ENCODE assay signal across 8 cellular contexts in genomic region chr4:37686373-37687174, GRCh38. TPM values are rescaled to one million over a fixed set of nuclear protein-coding genes. Genes with fewer than 3 reads are reported as not detected.
DNase-seq lines count a peak whose midpoint lies in the region; ATAC-seq, FAIRE-seq and TF ChIP-seq lines count a peak whose summit lies in the region.

A gene with protein sequence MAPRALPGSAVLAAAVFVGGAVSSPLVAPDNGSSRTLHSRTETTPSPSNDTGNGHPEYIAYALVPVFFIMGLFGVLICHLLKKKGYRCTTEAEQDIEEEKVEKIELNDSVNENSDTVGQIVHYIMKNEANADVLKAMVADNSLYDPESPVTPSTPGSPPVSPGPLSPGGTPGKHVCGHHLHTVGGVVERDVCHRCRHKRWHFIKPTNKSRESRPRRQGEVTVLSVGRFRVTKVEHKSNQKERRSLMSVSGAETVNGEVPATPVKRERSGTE (minus strand): TSS chr4:37686376. CDS start chr4:37686287, 89 bp downstream.

- peak within 1 kb of the TSS; percentile 89 for H3K4me2 ChIP-seq in OCI-LY3 (ENCODE audit: low read length)

- H3K27ac ChIP-seq in OCI-LY3 (ENCODE audit: low read length) = no peak within 1 kb of the TSS
- H3K27ac ChIP-seq in mesodermal cell (ENCODE audit: low read depth, low read length, severe bottlenecking) = peak within 1 kb of the TSS; percentile 74

- H3K9me3 ChIP-seq in OCI-LY3 (ENCODE audit: insufficient read depth, low read length) (no peaks in the 10 kb centered on the region), mesodermal cell (ENCODE audit: control insufficient read depth, low read length) (no peaks in the 10 kb centered on the region)

- H3K4me3 ChIP-seq in OCI-LY3 (ENCODE audit: low read length) (peak within 1 kb of the TSS; percentile 82), mesodermal cell (ENCODE audit: extremely low read depth, insufficient read depth, low read length, poor library complexity, severe bottlenecking) (peak within 1 kb of the TSS; percentile 73)

- H3K79me2 ChIP-seq in OCI-LY3 (ENCODE audit: low read length) = no peaks in the 10 kb centered on the region

- FAIRE-seq in endometrium (lab: Jason Lieb, UNC) = peak; percentile 92

- peak; percentile 99 for DNase-seq in Caki2 (ENCODE audit: low read depth)
- DNase-seq in HuH-7.5 (ENCODE audit: low spot score) = peak; percentile 77
- DNase-seq in activated T-cell treated with anti-CD3 and anti-CD28 coated beads for 1 hour (ENCODE audit: low read depth) = peak; percentile 94
- DNase-seq in stimulated activated CD8-positive, alpha-beta memory T cell treated with anti-CD3 and anti-CD28 coated beads, Interleukin-15, amount 100 ng/mL, for 24 hours (ENCODE audit: low read depth) = peak; percentile 96

- peaks cover 47% of the 10 kb centered on the region for H3K27me3 ChIP-seq in OCI-LY3 (ENCODE audit: low read depth, low read length)

- 0 to 1% methylated on average over 33 to 42 of the region's 58 CpGs for WGBS in mesodermal cell (ENCODE audit: insufficient coverage in 2 of 2), 2 experiments

- H2AFZ ChIP-seq in OCI-LY3 (ENCODE audit: low read depth, low read length) = peak within 1 kb of the TSS; percentile 64

- peak; percentile 85 for ATAC-seq in GM21528 (IDR thresholded peaks at IDR 0.05; ENCODE audit: low FRiP score, unreplicated experiment)

- no peaks in the 10 kb centered on the region for H3K36me3 ChIP-seq in OCI-LY3 (replicated peaks; ENCODE audit: low read depth, low read length)
- H3K36me3 ChIP-seq in mesodermal cell (ENCODE audit: control insufficient read depth, insufficient read depth, low read length) = no peaks in the 10 kb centered on the region

- TF ChIP-seq CTCF in OCI-LY3 (IDR thresholded peaks at IDR 0.05; ENCODE audit: low read depth, low read length) = no peak

- H4K20me1 ChIP-seq in OCI-LY3 (ENCODE audit: insufficient read depth, low read length) = peaks cover 11% of the 10 kb centered on the region

- in situ Hi-C loops in Caki2 (cut with HindIII; ENCODE audit: low pct_unique_long_range_greater_than_20kb, low sequenced_read_pairs) = no loop called here

- peaks cover 24% of the 10 kb centered on the region for H3K4me1 ChIP-seq in OCI-LY3 (ENCODE audit: low read length)
- H3K4me1 ChIP-seq in mesodermal cell (ENCODE audit: control insufficient read depth, insufficient read depth, low read length, poor library complexity, severe bottlenecking) = peaks cover 11% of the 10 kb centered on the region

- peak within 1 kb of the TSS; percentile 57 for H3K9ac ChIP-seq in OCI-LY3 (ENCODE audit: low read length)

RNA-seq across cellular contexts. Expression of the gene that starts here (rescaled TPM):
- total RNA-seq in Caki2 (2014; rRNA removed; shearing (Covaris generic); ENCODE audit: low replicate concordance) = 50.5 and 57.7 TPM in 2 replicates
- polyA plus RNA-seq in mesodermal cell (2013, experiment 1 of 2) = 10.2 TPM
- polyA plus RNA-seq in mesodermal cell (2013, experiment 2 of 2) = 9.2 TPM
